8 cellular contexts compared by ENCODE assay signal in the genomic region with DNA sequence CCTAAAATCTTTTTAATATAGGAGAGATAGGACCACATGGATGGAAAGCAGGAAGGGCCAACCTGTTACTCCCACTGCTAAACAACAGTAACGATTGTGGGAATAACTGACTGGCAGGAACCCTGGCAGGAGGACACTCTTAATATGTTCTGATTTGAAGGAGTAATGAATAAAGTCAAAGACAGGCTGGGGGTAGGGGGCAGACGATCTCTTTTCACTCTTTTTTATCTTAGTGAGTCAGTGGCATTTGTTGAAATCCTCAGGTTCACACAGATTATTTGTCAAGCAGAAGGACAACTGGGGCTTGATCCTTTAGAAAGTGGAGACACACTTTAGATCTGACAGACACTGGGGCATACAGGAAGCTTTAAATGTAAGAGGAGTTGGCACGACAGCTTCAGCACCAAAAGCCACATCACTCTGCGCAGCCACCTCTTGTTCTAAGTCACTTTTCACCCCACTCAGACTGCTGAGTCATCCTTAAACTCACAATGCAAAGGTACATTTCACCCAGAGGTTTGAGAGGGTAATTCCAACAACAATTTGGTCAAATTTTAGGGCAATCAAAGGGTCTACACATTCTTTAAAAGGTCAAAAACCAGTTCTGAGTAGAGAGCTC.
DNase-seq lines count a peak whose midpoint lies in the region; ATAC-seq, FAIRE-seq and TF ChIP-seq lines count a peak whose summit lies in the region.

No MANE protein-coding gene starts in this region.

- no peak overlapping the region for H2BK15ac ChIP-seq in H1 (ENCODE audit: low read length)

- H4K91ac ChIP-seq in H1 (replicated peaks; ENCODE audit: insufficient read length, low read length) = no peak overlapping the region

- no peak for TF ChIP-seq POLR2A in H1 (IDR thresholded peaks at IDR 0.05; ENCODE audit: control extremely low read depth in 1 of 2, low read depth in 2 of 2, low read length in 2 of 2)

- no peak overlapping the region for H3K56ac ChIP-seq in H1 (replicated peaks; ENCODE audit: insufficient read length, low read depth, low read length)

- H3K27ac Mint-ChIP-seq in CD4-positive, alpha-beta T cell = peak overlapping the region; percentile 82
- peak overlapping the region; percentile 53 for H3K27ac Mint-ChIP-seq in stimulated activated memory B cell treated with anti-CD40 and anti-IgM and Interleukin-4, amounts not matched to agents 10 μg/mL and 1 μg/mL and 100 μg/mL, for 72 hours

- H4K8ac ChIP-seq in H1 (ENCODE audit: extremely low read depth, insufficient read depth, low read length) = no peak overlapping the region

- ATAC-seq in CD4-positive, alpha-beta T cell (ENCODE audit: poor library complexity) = peak; percentile 85
- peak; percentile 98 for ATAC-seq in GM19043 (IDR thresholded peaks at IDR 0.05; ENCODE audit: low read depth, unreplicated experiment)
- ATAC-seq in HG03108 (IDR thresholded peaks at IDR 0.05; ENCODE audit: unreplicated experiment) = peak; percentile 97
- peak; percentile 71 for ATAC-seq in stimulated activated memory B cell treated with anti-CD40 and anti-IgM and Interleukin-4, amounts not matched to agents 10 μg/mL and 1 μg/mL and 100 μg/mL, for 72 hours
- ATAC-seq in left ventricle myocardium superior = no peak

- peaks cover 37% of the 10 kb centered on the region for H3K36me3 Mint-ChIP-seq in CD4-positive, alpha-beta T cell (ENCODE audit: low read depth)
- peaks cover 23% of the 10 kb centered on the region for H3K36me3 Mint-ChIP-seq in stimulated activated memory B cell treated with anti-CD40 and anti-IgM and Interleukin-4, amounts not matched to agents 10 μg/mL and 1 μg/mL and 100 μg/mL, for 72 hours

- CTCF ChIA-PET in CD4-positive, alpha-beta T cell (lab: Charles Lee) = interaction anchor here (0.6 to 1.2 kb wide), 3 partner anchors 18 to 98 kb away, joined by 3 read pairs; no protein-coding TSS in a partner anchor
- CTCF ChIA-PET in H1 (lab: Charles Lee; ENCODE audit: partially characterized antibody) = interaction anchor here (0.6 to 1.6 kb wide), 3 partner anchors 13 to 1816 kb away, joined by 3 to 6 read pairs (median 3); no protein-coding TSS in a partner anchor

- H3K4me3 Mint-ChIP-seq in CD4-positive, alpha-beta T cell = no peak overlapping the region
- H3K4me3 Mint-ChIP-seq in stimulated activated memory B cell treated with anti-CD40 and anti-IgM and Interleukin-4, amounts not matched to agents 10 μg/mL and 1 μg/mL and 100 μg/mL, for 72 hours = no peak overlapping the region

- POLR2A ChIA-PET in CD4-positive, alpha-beta T cell (lab: Charles Lee) = interaction anchor here (0.8 to 1.9 kb wide), 7 partner anchors 12 to 148 kb away, joined by 3 to 7 read pairs (median 4); no protein-coding TSS in a partner anchor
- POLR2A ChIA-PET in H1 (lab: Charles Lee; ENCODE audit: partially characterized antibody) = no interaction called here

- H2BK5ac ChIP-seq in H1 (ENCODE audit: low read depth, low read length) = no peak overlapping the region

- no peak overlapping the region for H2BK20ac ChIP-seq in H1 (ENCODE audit: low read length)

- H3K27ac ChIP-seq in CD4-positive, alpha-beta T cell (ENCODE audit: low read depth, low read length) = no peak overlapping the region
- peak overlapping the region; percentile 23 for H3K27ac ChIP-seq in H1 (ENCODE audit: low read depth, low read length)

- no peaks in the 10 kb centered on the region for H3K9me3 Mint-ChIP-seq in CD4-positive, alpha-beta T cell
- no peaks in the 10 kb centered on the region for H3K9me3 Mint-ChIP-seq in stimulated activated memory B cell treated with anti-CD40 and anti-IgM and Interleukin-4, amounts not matched to agents 10 μg/mL and 1 μg/mL and 100 μg/mL, for 72 hours

- peak in 9 of 10 experiments; percentile 6 to 32 (median 15) for DNase-seq in CD4-positive, alpha-beta T cell
- DNase-seq in T follicular helper cell (ENCODE audit: low read depth) (peak; percentile 16), H1 (ENCODE audit: low read depth in 1 of 2, low spot score in 2 of 2) (no peak), left ventricle myocardium superior (no peak), NCI-H345 (lab: John Stamatoyannopoulos, UW) (no peak)

- H3K9me3 ChIP-seq in CD4-positive, alpha-beta T cell (ENCODE audit: control insufficient read depth, low read length) = no peaks in the 10 kb centered on the region
- no peaks in the 10 kb centered on the region for H3K9me3 ChIP-seq in H1 (ENCODE audit: insufficient read depth in 2 of 2, low read depth in 1 of 2, low read length in 1 of 2)

- TF ChIP-seq CTCF in CD4-positive, alpha-beta T cell (IDR thresholded peaks at IDR 0.05) = no peak
- no peak for TF ChIP-seq CTCF in H1 (IDR thresholded peaks at IDR 0.05; ENCODE audit: control extremely low read depth in 1 of 3, insufficient read depth in 1 of 3, low read depth in 1 of 3, low read length in 3 of 3)

- no peaks in the 10 kb centered on the region for H3K79me1 ChIP-seq in H1 (ENCODE audit: low read depth, low read length)

- H2AFZ ChIP-seq in H1 (ENCODE audit: low read length) = no peak overlapping the region

- no peak overlapping the region for H3K14ac ChIP-seq in H1 (ENCODE audit: insufficient read length)

- H3K4ac ChIP-seq in H1 (replicated peaks; ENCODE audit: insufficient read length, low read depth, low read length) = no peak overlapping the region

- H3K4me1 Mint-ChIP-seq in CD4-positive, alpha-beta T cell (ENCODE audit: low read depth) = peaks cover 28% of the 10 kb centered on the region
- peaks cover 7% of the 10 kb centered on the region for H3K4me1 Mint-ChIP-seq in stimulated activated memory B cell treated with anti-CD40 and anti-IgM and Interleukin-4, amounts not matched to agents 10 μg/mL and 1 μg/mL and 100 μg/mL, for 72 hours

- no peaks in the 10 kb centered on the region for H3K36me3 ChIP-seq in H1 (ENCODE audit: control insufficient read depth in 2 of 4, insufficient read depth in 4 of 4, low read length in 3 of 4)

- no peak for TF ChIP-seq RAD21 in H1 (IDR thresholded peaks at IDR 0.05 in 1 of 2, conservative IDR thresholded peaks at IDR 0.05 in 1 of 2; ENCODE audit: low read depth in 2 of 2, low read length in 2 of 2)

- no peaks in the 10 kb centered on the region for H3K79me2 ChIP-seq in H1 (ENCODE audit: control insufficient read depth in 1 of 2, insufficient read depth in 2 of 2, low read length in 2 of 2)

- no peak overlapping the region for H4K5ac ChIP-seq in H1 (ENCODE audit: insufficient read length, low read depth, low read length)

- no peak overlapping the region for H3K4me3 ChIP-seq in H1 (ENCODE audit: extremely low read depth in 1 of 4, insufficient read depth in 2 of 4, low read depth in 3 of 4, low read length in 4 of 4)

- H2AK5ac ChIP-seq in H1 (ENCODE audit: low read depth, low read length) = no peak overlapping the region

- H3K23me2 ChIP-seq in H1 (ENCODE audit: low read depth, low read length) = no peaks in the 10 kb centered on the region

- no peak overlapping the region for H2BK120ac ChIP-seq in H1 (replicated peaks; ENCODE audit: low read depth, low read length)

- 74% methylated on average over 4 of the region's 4 CpGs; no CpG with 5 or more reads in 1 of the 2 experiments for WGBS in H1 (ENCODE audit: extremely low coverage in 1 of 2, insufficient coverage in 1 of 2, insufficient read length in 1 of 2, insufficient replicate concordance in 2 of 2, low coverage in 1 of 2, low lambda C conversion rate in 2 of 2, missing lambda C conversion rate in 1 of 2), 2 experiments

- no peaks in the 10 kb centered on the region for H4K20me1 ChIP-seq in H1 (replicated peaks in 1 of 2; ENCODE audit: control insufficient read depth in 1 of 2, insufficient read depth in 2 of 2, low read length in 2 of 2)

- H2BK12ac ChIP-seq in H1 (ENCODE audit: low read depth, low read length) = no peak overlapping the region; the same call in 1 of the 2 replicates

- no peak overlapping the region for H3K4me2 ChIP-seq in H1 (ENCODE audit: insufficient read depth in 1 of 2, low read depth in 2 of 2, low read length in 2 of 2)

- no peaks in the 10 kb centered on the region for H3K27me3 ChIP-seq in CD4-positive, alpha-beta T cell (ENCODE audit: control insufficient read depth, insufficient read depth, low read length)
- no peaks in the 10 kb centered on the region for H3K27me3 ChIP-seq in H1 (replicated peaks in 1 of 4; ENCODE audit: control insufficient read depth in 3 of 4, extremely low read depth in 1 of 4, insufficient read depth in 3 of 4, low read length in 3 of 4)

- no peak overlapping the region for H3K9ac ChIP-seq in H1 (replicated peaks in 1 of 4; ENCODE audit: extremely low read depth in 1 of 4, low read depth in 3 of 4, low read length in 3 of 4)

- H3K23ac ChIP-seq in H1 (ENCODE audit: insufficient read length) = no peak overlapping the region

- no peaks in the 10 kb centered on the region for H3K27me3 Mint-ChIP-seq in CD4-positive, alpha-beta T cell
- H3K27me3 Mint-ChIP-seq in stimulated activated memory B cell treated with anti-CD40 and anti-IgM and Interleukin-4, amounts not matched to agents 10 μg/mL and 1 μg/mL and 100 μg/mL, for 72 hours = no peaks in the 10 kb centered on the region

- peaks cover 0 to 5% (median 1%) of the 10 kb centered on the region in 4 experiments; a peak in 2 of 7 replicates for H3K4me1 ChIP-seq in H1 (replicated peaks in 1 of 4; ENCODE audit: control insufficient read depth in 3 of 4, insufficient read depth in 4 of 4, low read length in 3 of 4)

- H3K18ac ChIP-seq in H1 (ENCODE audit: extremely low read depth, low read length) = no peak overlapping the region

- TF ChIP-seq EP300 in H1 (IDR thresholded peaks at IDR 0.05; ENCODE audit: borderline replicate concordance in 1 of 2, low read depth in 2 of 2, low read length in 2 of 2) = no peak

- no peak for FAIRE-seq in H1 (lab: Jason Lieb, UNC)

- intact Hi-C loops in CD4-positive, alpha-beta T cell (cut with DNase I, micrococcal nuclease) = loop anchor here in 1 of 2 experiments (2.0 kb wide), 1 partner anchor 17 kb away; no protein-coding TSS in a partner anchor
- intact Hi-C loops in left ventricle myocardium superior (cut with micrococcal nuclease) = no loop called here

TF ChIP-seq in H1, 55 proteins besides CTCF, POLR2A, EP300 and RAD21 (continues in another document):
- TF ChIP-seq, protein P1, sequence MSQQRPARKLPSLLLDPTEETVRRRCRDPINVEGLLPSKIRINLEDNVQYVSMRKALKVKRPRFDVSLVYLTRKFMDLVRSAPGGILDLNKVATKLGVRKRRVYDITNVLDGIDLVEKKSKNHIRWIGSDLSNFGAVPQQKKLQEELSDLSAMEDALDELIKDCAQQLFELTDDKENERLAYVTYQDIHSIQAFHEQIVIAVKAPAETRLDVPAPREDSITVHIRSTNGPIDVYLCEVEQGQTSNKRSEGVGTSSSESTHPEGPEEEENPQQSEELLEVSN (IDR thresholded peaks at IDR 0.05) = no peak
- no peak for TF ChIP-seq KDM4A (IDR thresholded peaks at IDR 0.05; ENCODE audit: low read depth, low read length, severe bottlenecking)
- TF ChIP-seq NRF1 (IDR thresholded peaks at IDR 0.05; ENCODE audit: low read depth, low read length) = no peak
- TF ChIP-seq, protein P2, sequence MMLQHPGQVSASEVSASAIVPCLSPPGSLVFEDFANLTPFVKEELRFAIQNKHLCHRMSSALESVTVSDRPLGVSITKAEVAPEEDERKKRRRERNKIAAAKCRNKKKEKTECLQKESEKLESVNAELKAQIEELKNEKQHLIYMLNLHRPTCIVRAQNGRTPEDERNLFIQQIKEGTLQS (IDR thresholded peaks at IDR 0.05; ENCODE audit: insufficient read depth, low read depth, low read length) = no peak
- peak; percentile 80 for TF ChIP-seq MAFK (IDR thresholded peaks at IDR 0.05; ENCODE audit: low read depth, low read length)

Comparison
In these comparisons a context has a peak if more than half of its experiments do, and no peak if none do; other contexts are left out.
1. DNase-seq: peak in CD4-positive, alpha-beta T cell (9 of 10) and T follicular helper cell (single experiment); none in H1 (0 of 2), left ventricle myocardium superior (single experiment) and NCI-H345 (single experiment).